In genomic region chr3:185937689-185938374, GRCh38 we compare ENCODE assay signal across 8 cellular contexts. TPM values are rescaled to one million over a fixed set of nuclear protein-coding genes. Genes with fewer than 3 reads are reported as not detected.
DNase-seq lines count a peak whose midpoint lies in the region; ATAC-seq and TF ChIP-seq lines count a peak whose summit lies in the region.

Gene TRA2B (minus strand): TSS chr3:185938014. CDS start chr3:185937860, 154 bp downstream.

- peak within 1 kb of the TSS; percentile 100 for H3K4me3 Mint-ChIP-seq in endothelial cell (ENCODE audit: unreplicated experiment)

- peak; percentile 36 for TF ChIP-seq CTCF in OCI-LY3 (IDR thresholded peaks at IDR 0.05; ENCODE audit: low read depth, low read length)
- TF ChIP-seq CTCF in endothelial cell (IDR thresholded peaks at IDR 0.05; ENCODE audit: unreplicated experiment), result no peak

- peak within 1 kb of the TSS; percentile 100 for H3K9ac ChIP-seq in OCI-LY3 (ENCODE audit: low read length)

- peaks cover 50% of the 10 kb centered on the region for H3K79me2 ChIP-seq in OCI-LY3 (ENCODE audit: low read length)

- no peaks in the 10 kb centered on the region for H3K9me3 Mint-ChIP-seq in endothelial cell (ENCODE audit: unreplicated experiment)

- H3K36me3 Mint-ChIP-seq in endothelial cell (ENCODE audit: low read depth, unreplicated experiment), result peaks cover 18% of the 10 kb centered on the region

- H3K36me3 ChIP-seq in OCI-LY3 (replicated peaks; ENCODE audit: low read depth, low read length), result peaks cover 29% of the 10 kb centered on the region

- no peaks in the 10 kb centered on the region for H3K27me3 ChIP-seq in OCI-LY3 (ENCODE audit: low read depth, low read length)

- peaks cover 31% of the 10 kb centered on the region for H3K4me1 Mint-ChIP-seq in endothelial cell (ENCODE audit: unreplicated experiment)

- H3K4me2 ChIP-seq in OCI-LY3 (ENCODE audit: low read length), result peak within 1 kb of the TSS; percentile 92

- H4K20me1 ChIP-seq in OCI-LY3 (ENCODE audit: insufficient read depth, low read length), result peaks cover 43% of the 10 kb centered on the region

- DNase-seq in DMS114 treated with DMSO at 0.1 percent for 48 hours (lab: John Stamatoyannopoulos, UW; ENCODE audit: unreplicated experiment) (peak; percentile 96), HuH-7.5 (ENCODE audit: low spot score) (peak; percentile 82), endothelial cell (ENCODE audit: low spot score) (peak; percentile 97), midbrain (lab: John Stamatoyannopoulos, UW) (peak; percentile 99)
- DNase-seq in activated CD8-positive, alpha-beta memory T cell treated with anti-CD3 and anti-CD28 coated beads, Interleukin-2, amount 50 U/mL, for 48 hours, result peak; percentile 98
- peak; percentile 97 to 98 for DNase-seq in stimulated activated CD8-positive, alpha-beta memory T cell treated with anti-CD3 and anti-CD28 coated beads, Interleukin-2, amount 100 ng/mL, for 1 hour (ENCODE audit: low read depth in 2 of 2)

- peak within 1 kb of the TSS; percentile 100 for H3K27ac Mint-ChIP-seq in endothelial cell (ENCODE audit: unreplicated experiment)

- H3K9me3 ChIP-seq in OCI-LY3 (ENCODE audit: insufficient read depth, low read length), result no peaks in the 10 kb centered on the region

- H3K4me1 ChIP-seq in OCI-LY3 (ENCODE audit: low read length), result peaks cover 27% of the 10 kb centered on the region

- peak within 1 kb of the TSS; percentile 91 for H3K27ac ChIP-seq in OCI-LY3 (ENCODE audit: low read length)

- ATAC-seq in GM21526 (IDR thresholded peaks at IDR 0.05; ENCODE audit: low FRiP score, unreplicated experiment), result peak; percentile 90

- H2AFZ ChIP-seq in OCI-LY3 (ENCODE audit: low read depth, low read length), result peak within 1 kb of the TSS; percentile 48; the same call in 1 of the 2 replicates

- H3K27me3 Mint-ChIP-seq in endothelial cell (ENCODE audit: unreplicated experiment), result peaks cover 18% of the 10 kb centered on the region

- peak within 1 kb of the TSS; percentile 97 for H3K4me3 ChIP-seq in OCI-LY3 (ENCODE audit: low read length)

RNA-seq across cellular contexts. Expression of gene TRA2B, which starts in this region (rescaled TPM):
- 132 TPM for total RNA-seq in endothelial cell (ENCODE audit: unreplicated experiment)

Comparison
In these comparisons a context has a peak if more than half of its experiments do, and no peak if none do; other contexts are left out.
1. Peak in every context shown above with its lines: DNase-seq, ATAC-seq, H3K4me3 ChIP-seq and H3K27ac ChIP-seq.